Comparison of ENCODE assay signal across 8 cellular contexts in genomic region chr1:16904560-16905111, GRCh38. TPM values are rescaled to one million over a fixed set of nuclear protein-coding genes. Genes with fewer than 3 reads are reported as not detected.
A peak's percentile ranks its signal among the peaks of the same experiment; 100 is the strongest.
DNase-seq lines count a peak whose midpoint lies in the region; ATAC-seq and TF ChIP-seq lines count a peak whose summit lies in the region.

No MANE protein-coding gene starts in this region.

- H2AFZ ChIP-seq in neuronal stem cell (ENCODE audit: low read length), result peak overlapping the region; percentile 82

- H4K91ac ChIP-seq in neuronal stem cell (ENCODE audit: low read depth, low read length, poor library complexity), result peak overlapping the region; percentile 100

- peak overlapping the region; percentile 98 for H3K9ac ChIP-seq in neuronal stem cell (ENCODE audit: low read depth, low read length, poor library complexity)
- peak overlapping the region; percentile 82 to 97 (median 93) for H3K9ac ChIP-seq in subcutaneous abdominal adipose tissue (ENCODE audit: low read length in 5 of 5)

- H2AK5ac ChIP-seq in neuronal stem cell (ENCODE audit: low read depth, low read length), result no peak overlapping the region

- peak overlapping the region; percentile 92 for H4K8ac ChIP-seq in neuronal stem cell (ENCODE audit: low read depth, low read length)

- H3K4me2 ChIP-seq in neuronal stem cell (ENCODE audit: insufficient read depth, low read length, poor library complexity, severe bottlenecking), result peak overlapping the region; percentile 67

- no peak for TF ChIP-seq EP300 in gastroesophageal sphincter (IDR thresholded peaks at IDR 0.05)

- H3K23ac ChIP-seq in neuronal stem cell (ENCODE audit: low read depth, low read length, poor library complexity), result peak overlapping the region; percentile 78

- H3K4ac ChIP-seq in neuronal stem cell (ENCODE audit: low read length), result no peak overlapping the region

- H3K14ac ChIP-seq in neuronal stem cell (ENCODE audit: low read length), result no peak overlapping the region

- H2BK12ac ChIP-seq in neuronal stem cell (ENCODE audit: low read length), result no peak overlapping the region

- H2BK5ac ChIP-seq in neuronal stem cell (ENCODE audit: low read length), result peak overlapping the region; percentile 100

- H3K27ac ChIP-seq in gastroesophageal sphincter (peak overlapping the region; percentile 92 to 95 (median 93)), neuronal stem cell (replicated peaks; ENCODE audit: low read length) (peak overlapping the region; percentile 99), subcutaneous abdominal adipose tissue (ENCODE audit: low read depth, low read length) (peak overlapping the region; percentile 99)

- TF ChIP-seq CTCF in gastroesophageal sphincter (IDR thresholded peaks at IDR 0.05), result peak in 1 of 4 experiments; percentile 1

- 0 to 1% methylated on average over 26 to 27 of the region's 27 CpGs for WGBS in gastroesophageal sphincter (ENCODE audit: low coverage in 1 of 2), 2 donors
- no CpG with 5 or more reads among the region's 27 CpGs for WGBS in neuronal stem cell (ENCODE audit: extremely low coverage in 2 of 2, insufficient read length in 2 of 2, insufficient replicate concordance in 1 of 2), 2 donors

- H3K79me1 ChIP-seq in neuronal stem cell (ENCODE audit: low read depth, low read length), result no peaks in the 10 kb centered on the region

- peaks cover 8% of the 10 kb centered on the region for H3K4me1 ChIP-seq in HAP-1
- H3K4me1 ChIP-seq in gastroesophageal sphincter, result peaks cover 0 to 29% (median 5%) of the 10 kb centered on the region in 3 donors
- H3K4me1 ChIP-seq in neuronal stem cell (ENCODE audit: control insufficient read depth in 2 of 2, insufficient read depth in 1 of 2, low read depth in 1 of 2, low read length in 2 of 2), result peaks cover 1 to 7% of the 10 kb centered on the region in 2 donors
- H3K4me1 ChIP-seq in subcutaneous abdominal adipose tissue (ENCODE audit: control insufficient read depth in 5 of 5, insufficient read depth in 5 of 5, low read length in 5 of 5), result peaks cover 7 to 20% (median 17%) of the 10 kb centered on the region in 5 donors

- peak overlapping the region; percentile 34 for H3K4me3 ChIP-seq in HAP-1
- H3K4me3 ChIP-seq in MG63, result peak overlapping the region; percentile 67
- H3K4me3 ChIP-seq in gastroesophageal sphincter, result peak overlapping the region; percentile 28 to 56
- H3K4me3 ChIP-seq in neuronal stem cell (ENCODE audit: low read length in 2 of 2), result peak overlapping the region; percentile 47 to 71
- peak overlapping the region; percentile 69 to 92 (median 78) for H3K4me3 ChIP-seq in subcutaneous abdominal adipose tissue (ENCODE audit: low read depth in 1 of 5, low read length in 5 of 5)

- H3K9me3 ChIP-seq in HAP-1 (0 out of 2 replicates have a peak, but pooled peaks cover 2% of the 10 kb centered on the region), MG63 (no peaks in the 10 kb centered on the region; the same call in 1 of the 2 replicates), gastroesophageal sphincter (peaks cover 0 to 17% (median 0%) of the 10 kb centered on the region in 3 donors), neuronal stem cell (replicated peaks in 1 of 2; ENCODE audit: control insufficient read depth in 2 of 2, insufficient read depth in 1 of 2, low read depth in 1 of 2, low read length in 2 of 2) (peaks cover 5 to 8% of the 10 kb centered on the region in 2 donors), subcutaneous abdominal adipose tissue (ENCODE audit: control insufficient read depth in 5 of 5, low read length in 5 of 5) (peaks cover 0 to 6% (median 0%) of the 10 kb centered on the region in 5 donors)

- ATAC-seq in gastroesophageal sphincter, result peak; percentile 99

- peak overlapping the region; percentile 100 for H3K18ac ChIP-seq in neuronal stem cell (ENCODE audit: low read length)

- in situ Hi-C loops in HAP-1 (cut with MboI; ENCODE audit: low sequenced_read_pairs), result no loop called here

- no peak overlapping the region for H2BK15ac ChIP-seq in neuronal stem cell (ENCODE audit: low read length)

- TF ChIP-seq POLR2A in Raji (IDR thresholded peaks at IDR 0.05; ENCODE audit: insufficient read depth, low read depth, low read length), result peak; percentile 2; the same call in 1 of the 2 replicates
- no peak for TF ChIP-seq POLR2A in gastroesophageal sphincter (IDR thresholded peaks at IDR 0.05)

- peak; percentile 99 for DNase-seq in EL
- peak; percentile 93 to 98 for DNase-seq in HAP-1 (ENCODE audit: low spot score in 2 of 2)
- DNase-seq in MG63, result peak; percentile 100
- peak; percentile 99 for DNase-seq in activated gamma-delta T cell treated with Interleukin-2 at 50 U/mL for 16 hours
- DNase-seq in neuronal stem cell (ENCODE audit: low spot score), result peak; percentile 93

- H3K36me3 ChIP-seq in HAP-1 (replicated peaks) (no peaks in the 10 kb centered on the region), MG63 (no peaks in the 10 kb centered on the region), gastroesophageal sphincter (no peaks in the 10 kb centered on the region), neuronal stem cell (replicated peaks in 1 of 2; ENCODE audit: control insufficient read depth in 2 of 2, insufficient read depth in 2 of 2, low read length in 2 of 2) (no peaks in the 10 kb centered on the region), subcutaneous abdominal adipose tissue (ENCODE audit: control insufficient read depth in 5 of 5, insufficient read depth in 5 of 5, low read length in 5 of 5) (no peaks in the 10 kb centered on the region)

- H3K27me3 ChIP-seq in HAP-1 (ENCODE audit: low read depth), result no peaks in the 10 kb centered on the region
- H3K27me3 ChIP-seq in MG63, result no peaks in the 10 kb centered on the region
- no peaks in the 10 kb centered on the region for H3K27me3 ChIP-seq in gastroesophageal sphincter
- H3K27me3 ChIP-seq in neuronal stem cell (ENCODE audit: control insufficient read depth in 3 of 3, insufficient read depth in 3 of 3, low read depth in 1 of 3, low read length in 3 of 3), result no peaks in the 10 kb centered on the region
- H3K27me3 ChIP-seq in subcutaneous abdominal adipose tissue (ENCODE audit: control insufficient read depth in 5 of 5, insufficient read depth in 4 of 5, low read length in 5 of 5), result no peaks in the 10 kb centered on the region

- no peak overlapping the region for H2BK120ac ChIP-seq in neuronal stem cell (ENCODE audit: low read depth, low read length)

RNA-seq across cellular contexts. Expression of gene RNU1-2, which starts 8.9 kb away (rescaled TPM):
- not detected in 2 replicates for total RNA-seq in MG63 (2014; rRNA removed; shearing (Covaris generic); ENCODE audit: low replicate concordance)
- under 1 TPM in 3 of 4 donors, not detected in 1; under 0.01 TPM for total RNA-seq in gastroesophageal sphincter
- polyA plus RNA-seq in neuronal stem cell (2013, experiment 1 of 2), result 14.3 TPM
- 15.9 TPM for polyA plus RNA-seq in neuronal stem cell (2013, experiment 2 of 2)

RNA-seq across cellular contexts. Expression of gene CROCC, which starts 17.1 kb away (rescaled TPM):
- total RNA-seq in MG63 (2014; rRNA removed; shearing (Covaris generic); ENCODE audit: low replicate concordance), result 18.1 and 36.9 TPM in 2 replicates
- 10 to 100 TPM in 3 of 4 donors, 1 to 10 TPM in 1; 8.0 to 34.5 (median 30.0) TPM for total RNA-seq in gastroesophageal sphincter
- polyA plus RNA-seq in neuronal stem cell (2013, experiment 1 of 2), result 26.8 TPM
- 24.4 TPM for polyA plus RNA-seq in neuronal stem cell (2013, experiment 2 of 2)

Comparison
In these comparisons a context has a peak if more than half of its experiments do, and no peak if none do; other contexts are left out.
1. Peak in every context shown above with its lines: DNase-seq, ATAC-seq, H3K4me3 ChIP-seq and H3K27ac ChIP-seq.